ENCODE assay signal across 17 cellular contexts in genomic region chr2:230552181-230552580, GRCh38.
"Had no signal": no experiment of that assay in that cellular context is flagged by ENCODE, and none has a peak within 500 bp of the region (broad histone marks: within the 10 kb centered on the region; RNA-seq: fewer than 3 reads in every experiment).

No MANE protein-coding gene starts in this region.

- FAIRE-seq: frontal cortex had no signal

- H3K27ac Mint-ChIP-seq: activated naive CD4-positive, alpha-beta T cell treated with anti-CD3 and anti-CD28 coated beads, Interleukin-2, amount 50 U/mL, for 24 hours; effector memory CD8-positive, alpha-beta T cell; natural killer cell treated with Interleukin-12 subunit alpha and Interleukin-12 subunit beta and Interleukin-15 and Interleukin-18, amount 100 ng/mL, for 72 hours had no signal

- DNase-seq: activated CD4-positive, alpha-beta T cell treated with anti-CD3 and anti-CD28 coated beads, Interleukin-2, amount 50 U/mL, for 48 hours; activated effector memory CD4-positive, alpha-beta T cell treated with Interleukin-2 at 50 U/mL for 16 hours; activated T-cell treated with anti-CD3 and anti-CD28 coated beads, Interleukin-2, amount 50 U/mL, for 1 hour; adrenal gland; dermis blood vessel endothelial cell; effector memory CD8-positive, alpha-beta T cell; heart right ventricle; islet precursor cell; mesenchymal stem cell; retina; stimulated activated CD4-positive, alpha-beta T cell treated with anti-CD3 and anti-CD28 coated beads, Interleukin-15, amount 100 ng/mL, for 24 hours; stimulated activated CD4-positive, alpha-beta T cell treated with anti-CD3 and anti-CD28 coated beads, Interleukin-4, amount 100 ng/mL, for 24 hours; stimulated activated naive CD8-positive, alpha-beta T cell treated with anti-CD3 and anti-CD28 coated beads, Interleukin-15, Interleukin-2, amounts not matched to agents 100 U/mL and 50 U/mL, for 24 hours; upper lobe of right lung had no signal

- H3K27me3 ChIP-seq: adrenal gland, upper lobe of right lung had no signal

- H3K9me3 ChIP-seq: adrenal gland, upper lobe of right lung had no signal

- H3K9me3 Mint-ChIP-seq: activated naive CD4-positive, alpha-beta T cell treated with anti-CD3 and anti-CD28 coated beads, Interleukin-2, amount 50 U/mL, for 24 hours; effector memory CD8-positive, alpha-beta T cell; natural killer cell treated with Interleukin-12 subunit alpha and Interleukin-12 subunit beta and Interleukin-15 and Interleukin-18, amount 100 ng/mL, for 72 hours had no signal

- H3K4me3 ChIP-seq: adrenal gland, heart right ventricle, upper lobe of right lung had no signal

- H3K36me3 ChIP-seq: adrenal gland, heart right ventricle, upper lobe of right lung had no signal

- H3K27ac ChIP-seq: adrenal gland, heart right ventricle, upper lobe of right lung had no signal

- H3K4me3 Mint-ChIP-seq: activated naive CD4-positive, alpha-beta T cell treated with anti-CD3 and anti-CD28 coated beads, Interleukin-2, amount 50 U/mL, for 24 hours; effector memory CD8-positive, alpha-beta T cell; natural killer cell treated with Interleukin-12 subunit alpha and Interleukin-12 subunit beta and Interleukin-15 and Interleukin-18, amount 100 ng/mL, for 72 hours had no signal

- ATAC-seq: effector memory CD8-positive, alpha-beta T cell; heart right ventricle; natural killer cell treated with Interleukin-12 subunit alpha and Interleukin-12 subunit beta and Interleukin-15 and Interleukin-18, amount 100 ng/mL, for 72 hours; stimulated activated naive CD8-positive, alpha-beta T cell treated with anti-CD3 and anti-CD28 coated beads, Interleukin-15, Interleukin-2, amounts not matched to agents 100 U/mL and 50 U/mL, for 24 hours; upper lobe of right lung had no signal

- H3K4me1 ChIP-seq: adrenal gland, heart right ventricle, upper lobe of right lung had no signal
